In the genomic region with DNA sequence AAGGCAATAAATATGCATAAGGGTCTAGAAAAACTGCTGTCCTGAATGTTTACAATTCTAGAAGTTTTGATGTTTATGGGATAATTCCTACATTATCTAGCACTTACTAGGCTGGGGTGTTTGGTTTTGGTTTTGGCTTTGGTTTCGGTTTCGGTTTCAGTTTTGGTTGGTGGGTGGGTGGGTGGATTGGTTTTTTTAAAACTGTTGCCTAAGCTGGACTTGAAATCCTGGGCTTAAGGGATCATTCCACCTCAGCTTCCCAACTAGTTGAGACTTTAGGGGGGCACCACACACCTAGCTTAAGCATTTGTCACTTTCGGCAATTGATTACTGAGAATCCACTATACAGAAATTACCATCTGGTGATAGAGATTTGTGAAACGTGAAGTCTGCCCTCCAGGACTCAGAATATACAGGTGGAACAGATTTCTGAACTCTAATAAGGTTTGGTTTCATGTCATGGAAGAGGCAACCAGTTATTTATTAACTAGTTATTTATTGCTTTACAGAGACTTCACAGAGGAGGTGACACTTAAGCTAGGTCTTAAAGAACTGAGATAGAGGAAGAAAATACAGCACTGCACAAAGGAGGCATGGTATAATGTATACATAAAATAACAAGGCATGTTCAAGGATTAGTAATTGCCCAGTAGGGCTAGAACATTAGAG, we compare ENCODE assay signal across 7 cellular contexts.
DNase-seq lines count a peak whose midpoint lies in the region; ATAC-seq, FAIRE-seq and TF ChIP-seq lines count a peak whose summit lies in the region.

No MANE protein-coding gene starts in this region.

- H3K4me3 ChIP-seq in MG63 (peak overlapping the region; percentile 20), choroid plexus epithelial cell (ENCODE audit: low read depth, low read length) (no peak overlapping the region), A673 (ENCODE audit: low read depth, low read length, poor library complexity, severe bottlenecking) (no peak overlapping the region)

- TF ChIP-seq CTCF in choroid plexus epithelial cell (conservative IDR thresholded peaks at IDR 0.05; ENCODE audit: low read depth, low read length) (no peak), A673 (conservative IDR thresholded peaks at IDR 0.05; ENCODE audit: low read depth, low read length) (no peak), mesothelial cell of epicardium (IDR thresholded peaks at IDR 0.05; ENCODE audit: unreplicated experiment) (no peak)

- H3K4me1 ChIP-seq in A673 (ENCODE audit: insufficient read depth, low read length, poor library complexity, severe bottlenecking), result no peaks in the 10 kb centered on the region

- intact Hi-C loops in A673 (cut with micrococcal nuclease; ENCODE audit: unreplicated experiment), result no loop called here

- H3K36me3 ChIP-seq in MG63, result no peaks in the 10 kb centered on the region
- H3K36me3 ChIP-seq in A673 (ENCODE audit: insufficient read depth, low read length, poor library complexity, severe bottlenecking), result peaks cover 8% of the 10 kb centered on the region

- peak; percentile 71 for ATAC-seq in GM19397 (IDR thresholded peaks at IDR 0.05; ENCODE audit: unreplicated experiment)

- H3K9me3 ChIP-seq in MG63, result no peaks in the 10 kb centered on the region
- no peaks in the 10 kb centered on the region for H3K9me3 ChIP-seq in A673 (ENCODE audit: low read depth, low read length, poor library complexity, severe bottlenecking)

- DNase-seq in MG63 (peak; percentile 10), choroid plexus epithelial cell (ENCODE audit: low read depth) (peak; percentile 42), A673 (ENCODE audit: low spot score) (no peak), mesothelial cell of epicardium (ENCODE audit: low spot score in 2 of 2, unreplicated experiment in 2 of 2) (no peak), urothelium cell line (ENCODE audit: low spot score) (no peak)
- peak; percentile 8 for DNase-seq in stimulated activated CD8-positive, alpha-beta memory T cell treated with anti-CD3 and anti-CD28 coated beads, Interleukin-12 subunit alpha, Interleukin-12 subunit beta, amount 100 ng/mL, for 1 hour (ENCODE audit: low read depth)

- H3K27me3 Mint-ChIP-seq in mesothelial cell of epicardium (ENCODE audit: low read depth), result no peaks in the 10 kb centered on the region

- H3K27me3 ChIP-seq in MG63, result no peaks in the 10 kb centered on the region
- H3K27me3 ChIP-seq in A673 (replicated peaks; ENCODE audit: insufficient read depth, low read depth, low read length, poor library complexity), result no peaks in the 10 kb centered on the region

- FAIRE-seq in urothelium cell line (lab: Jason Lieb, UNC), result no peak

- CTCF ChIA-PET in A673 (lab: Charles Lee), result no interaction called here

- BruUV-seq in A673 (replicated peaks; lab: Mats Ljungman, UMichigan), result no TSS peak

- H3K27ac Mint-ChIP-seq in mesothelial cell of epicardium, result no peak overlapping the region

- POLR2A ChIA-PET in A673 (lab: Charles Lee; ENCODE audit: low non-redundant PET), result no interaction called here

- H3K4me1 Mint-ChIP-seq in mesothelial cell of epicardium, result no peaks in the 10 kb centered on the region

- peaks cover 42% of the 10 kb centered on the region for H3K36me3 Mint-ChIP-seq in mesothelial cell of epicardium

- no peak overlapping the region for H3K27ac ChIP-seq in A673 (ENCODE audit: low read depth, low read length, poor library complexity, severe bottlenecking)

- peaks cover 7% of the 10 kb centered on the region for H3K9me3 Mint-ChIP-seq in mesothelial cell of epicardium

- no peak overlapping the region for H3K4me3 Mint-ChIP-seq in mesothelial cell of epicardium

Comparison
In these comparisons a context has a peak if more than half of its experiments do, and no peak if none do; other contexts are left out.
1. DNase-seq: peak in MG63 (single experiment), choroid plexus epithelial cell (single experiment) and stimulated activated CD8-positive, alpha-beta memory T cell treated with anti-CD3 and anti-CD28 coated beads, Interleukin-12 subunit alpha, Interleukin-12 subunit beta, amount 100 ng/mL, for 1 hour (single experiment); none in A673 (single experiment), mesothelial cell of epicardium (0 of 2) and urothelium cell line (single experiment).